In the genomic region with DNA sequence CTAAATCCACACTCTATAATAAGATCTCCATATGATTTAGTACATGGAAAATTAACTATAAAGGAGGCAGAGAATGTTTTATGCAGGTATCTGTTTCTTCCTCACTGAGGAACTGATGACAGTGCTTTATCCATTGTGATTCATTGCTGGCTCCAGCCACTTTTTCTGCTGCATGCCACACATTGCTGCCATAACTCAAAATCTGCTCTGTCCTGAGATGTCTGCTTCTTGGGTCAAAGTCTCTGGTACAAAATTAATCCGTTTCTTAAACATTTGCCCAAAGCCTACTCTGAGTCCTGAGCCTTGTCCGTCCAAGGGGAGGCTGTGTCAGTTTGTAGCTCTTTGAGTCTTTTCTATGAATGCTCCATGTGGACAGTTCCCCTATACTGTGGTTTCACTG, we compare ENCODE assay signal across 1 cellular context.
A peak's percentile ranks its signal among the peaks of the same experiment; 100 is the strongest.
TF ChIP-seq lines count a peak whose summit lies in the region.

No MANE protein-coding gene starts in this region.

TF ChIP-seq in SK-N-SH treated with all-trans-retinoic acid at 6 μM for 48 hours, 23 proteins besides CTCF, POLR2A, EP300 and RAD21 (continued from another document):
- TF ChIP-seq CREB5 (CRISPR knock-in tag; IDR thresholded peaks at IDR 0.05; ENCODE audit: low read depth) (peak; percentile 41; the same call in 1 of the 2 replicates), ISL1 (CRISPR knock-in tag; IDR thresholded peaks at IDR 0.05) (peak; percentile 89), TOX (CRISPR knock-in tag; IDR thresholded peaks at IDR 0.05; ENCODE audit: borderline replicate concordance) (no peak), BACH2 (CRISPR knock-in tag; IDR thresholded peaks at IDR 0.05; ENCODE audit: borderline replicate concordance) (no peak), PPARA (CRISPR knock-in tag; IDR thresholded peaks at IDR 0.05; ENCODE audit: borderline replicate concordance) (no peak), CSDC2 (CRISPR knock-in tag; IDR thresholded peaks at IDR 0.05) (no peak), SNAI2 (CRISPR knock-in tag; IDR thresholded peaks at IDR 0.05) (0 out of 2 replicates have a peak, but pooled peaks have one; percentile 7), ZFP30 (CRISPR knock-in tag; IDR thresholded peaks at IDR 0.05) (no peak), GLIS3 (CRISPR knock-in tag; IDR thresholded peaks at IDR 0.05) (no peak), ESRRG (CRISPR knock-in tag; IDR thresholded peaks at IDR 0.05) (peak; percentile 56; the same call in 1 of the 2 replicates)
